Comparison of ENCODE assay signal across 8 cellular contexts in the genomic region with DNA sequence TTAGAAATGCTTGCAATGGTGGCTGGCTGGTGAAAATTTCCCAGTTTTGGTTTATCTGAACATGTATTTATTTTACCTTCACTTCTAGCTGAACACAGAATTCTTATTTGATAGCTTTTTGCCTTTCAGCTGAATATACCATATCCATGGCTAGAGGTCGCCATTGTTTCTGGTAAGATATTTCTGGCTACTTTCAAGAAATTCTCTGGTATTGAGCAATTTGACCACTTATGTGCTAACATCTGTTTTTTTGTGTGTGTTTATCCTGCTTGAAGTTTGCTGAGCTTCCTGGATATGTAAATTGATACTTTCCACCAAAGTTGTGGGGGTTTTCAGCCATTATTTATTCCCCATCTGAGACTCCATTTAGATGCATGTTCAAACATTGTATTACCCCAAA.
DNase-seq lines count a peak whose midpoint lies in the region; ATAC-seq, FAIRE-seq and TF ChIP-seq lines count a peak whose summit lies in the region.

No MANE protein-coding gene starts in this region.

- no peak for TF ChIP-seq POLR2A in A549 (IDR thresholded peaks at IDR 0.05; ENCODE audit: low read length)
- no peak for TF ChIP-seq POLR2A in NB4 (IDR thresholded peaks at IDR 0.05; ENCODE audit: extremely low read depth, insufficient read length)

- ATAC-seq in A549 (0 out of 6 replicates have a peak, but pooled peaks of 1 of the 2 experiments have one; percentile 30), HG03571 (IDR thresholded peaks at IDR 0.05; ENCODE audit: unreplicated experiment) (no peak), GM19467 (IDR thresholded peaks at IDR 0.05; ENCODE audit: unreplicated experiment) (no peak)

- TF ChIP-seq CTCF in A549 (IDR thresholded peaks at IDR 0.05) (peak; percentile 51), GM12873 (IDR thresholded peaks at IDR 0.05; ENCODE audit: insufficient read depth, low read depth, low read length, missing control alignments) (peak; percentile 39), NB4 (IDR thresholded peaks at IDR 0.05; ENCODE audit: low read depth, low read length) (peak; percentile 35), epithelial cell of esophagus (IDR thresholded peaks at IDR 0.05; ENCODE audit: insufficient read depth, low read depth, low read length, missing control alignments) (no peak)

- TF ChIP-seq EP300 in A549 (IDR thresholded peaks at IDR 0.05): no peak

- WGBS in A549 (ENCODE audit: missing lambda C conversion rate): 20% methylated on average over 1 of the region's 1 CpG

- DNase-seq in A549 (ENCODE audit: low read depth in 1 of 2, low spot score in 1 of 2) (peak in 1 of 2 experiments; percentile 56), NB4 (ENCODE audit: low read depth) (peak; percentile 86), epithelial cell of esophagus (ENCODE audit: low read depth) (peak; percentile 58), NCI-H2029 (lab: John Stamatoyannopoulos, UW) (no peak), NCI-H774 (lab: John Stamatoyannopoulos, UW) (no peak)

- H3K4me3 ChIP-seq in A549 (no peak overlapping the region), NB4 (ENCODE audit: low read depth, low read length) (no peak overlapping the region), epithelial cell of esophagus (ENCODE audit: low read length) (no peak overlapping the region)

- no peak for FAIRE-seq in A549 (lab: Jason Lieb, UNC)

- CTCF ChIA-PET in A549 (lab: Yijun Ruan, JAX): interaction anchor here (0.6 to 2.9 kb wide), 6 partner anchors 8 to 584 kb away, joined by 3 to 11 read pairs (median 3); no protein-coding TSS in a partner anchor

- POLR2A ChIA-PET in A549 (lab: Yijun Ruan, JAX): interaction anchor here (1.2 kb wide), 1 partner anchor 76 kb away, joined by 4 read pairs; a partner anchor contains a TSS

- H3K27ac ChIP-seq in A549: no peak overlapping the region

- H3K4me1 ChIP-seq in A549: peaks cover 23% of the 10 kb centered on the region; the same call in 2 of the 3 replicates

- H3K9me3 ChIP-seq in A549: no peaks in the 10 kb centered on the region

- peak; percentile 50 to 64 for TF ChIP-seq RAD21 in A549 (conservative IDR thresholded peaks at IDR 0.05 in 1 of 2, IDR thresholded peaks at IDR 0.05 in 1 of 2)

- H3K4me2 ChIP-seq in A549: no peak overlapping the region

TF ChIP-seq in A549, 52 proteins besides CTCF, POLR2A, EP300 and RAD21:
- TF ChIP-seq CEBPB (IDR thresholded peaks at IDR 0.05) (peak; percentile 76 to 83; a peak in 3 of 4 replicates), GATA3 (IDR thresholded peaks at IDR 0.05; ENCODE audit: borderline replicate concordance) (no peak), ZSCAN20 (CRISPR knock-in tag; IDR thresholded peaks at IDR 0.05) (no peak), HOXA7 (CRISPR knock-in tag; IDR thresholded peaks at IDR 0.05) (no peak), ESRRA (IDR thresholded peaks at IDR 0.05; ENCODE audit: borderline replicate concordance, low read length) (no peak), SMC3 (IDR thresholded peaks at IDR 0.05) (peak; percentile 55)

Comparison
In these comparisons a context has a peak if more than half of its experiments do, and no peak if none do; other contexts are left out.
1. DNase-seq: peak in NB4 (single experiment) and epithelial cell of esophagus (single experiment); none in NCI-H2029 (single experiment) and NCI-H774 (single experiment).